Comparison of ENCODE assay signal across 8 cellular contexts in the genomic region with DNA sequence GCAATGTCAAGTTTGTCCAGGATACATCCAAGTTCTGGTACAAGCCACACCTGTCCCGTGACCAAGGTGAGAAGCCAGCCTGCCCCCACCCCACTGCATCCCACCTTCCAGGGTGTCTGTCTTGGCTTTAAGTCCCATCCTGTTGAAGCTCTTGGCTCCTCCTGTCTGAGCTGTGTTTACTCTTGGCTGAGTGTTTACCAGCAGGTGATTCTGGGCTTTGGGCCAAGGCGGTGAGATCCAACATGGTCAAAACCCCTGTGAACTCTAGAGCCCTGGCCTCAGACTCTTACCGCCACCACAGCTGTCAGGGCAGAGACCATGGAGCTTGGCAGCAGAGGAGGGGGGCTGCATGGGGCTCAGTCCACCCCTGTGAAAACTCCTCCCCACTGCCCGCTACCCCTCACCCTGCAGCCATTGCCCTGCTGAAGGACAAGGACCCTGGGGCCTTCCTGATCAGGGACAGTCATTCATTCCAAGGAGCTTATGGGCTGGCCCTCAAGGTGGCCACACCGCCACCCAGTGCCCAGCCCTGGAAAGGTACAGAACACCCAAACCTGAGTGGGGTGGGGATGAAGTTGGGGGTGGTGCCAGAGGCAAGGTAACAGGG. TPM values are rescaled to one million over a fixed set of nuclear protein-coding genes. Genes with fewer than 3 reads are reported as not detected.
A peak's percentile ranks its signal among the peaks of the same experiment; 100 is the strongest.
DNase-seq lines count a peak whose midpoint lies in the region; ATAC-seq and TF ChIP-seq lines count a peak whose summit lies in the region.

No MANE protein-coding gene starts in this region.

- peaks cover 0 to 2% (median 0%) of the 10 kb centered on the region in 3 donors for H3K27me3 Mint-ChIP-seq in immature natural killer cell (ENCODE audit: low read depth in 3 of 3)

- H3K36me3 Mint-ChIP-seq in immature natural killer cell, result peaks cover 4 to 20% (median 4%) of the 10 kb centered on the region in 3 donors

- no peak overlapping the region for H3K27ac ChIP-seq in DND-41 (ENCODE audit: low read length)
- peak overlapping the region; percentile 15 for H3K27ac ChIP-seq in osteoblast (ENCODE audit: low read depth, low read length)

- H4K20me1 ChIP-seq in DND-41 (ENCODE audit: insufficient read depth, low read length) (no peaks in the 10 kb centered on the region), osteoblast (ENCODE audit: insufficient read depth, low read length) (peaks cover 31% of the 10 kb centered on the region)

- ATAC-seq in DND-41 (ENCODE audit: insufficient read depth, low read depth), result 0 out of 3 replicates have a peak, but pooled peaks have one; percentile 8
- no peak for ATAC-seq in omental fat pad (ENCODE audit: low FRiP score)

- no peaks in the 10 kb centered on the region for H3K9me3 Mint-ChIP-seq in immature natural killer cell

- H2AFZ ChIP-seq in DND-41 (ENCODE audit: low read depth, low read length), result no peak overlapping the region
- no peak overlapping the region for H2AFZ ChIP-seq in osteoblast (ENCODE audit: low read length)

- H3K4me1 Mint-ChIP-seq in immature natural killer cell, result peaks cover 2 to 6% of the 10 kb centered on the region in 2 donors

- H3K4me2 ChIP-seq in DND-41 (ENCODE audit: insufficient read depth, low read length), result no peak overlapping the region
- H3K4me2 ChIP-seq in osteoblast (ENCODE audit: insufficient read depth, low read length), result no peak overlapping the region

- peaks cover 21% of the 10 kb centered on the region for H3K36me3 ChIP-seq in DND-41 (ENCODE audit: insufficient read depth, low read length)
- peaks cover 79% of the 10 kb centered on the region for H3K36me3 ChIP-seq in osteoblast (ENCODE audit: insufficient read depth, low read length)

- peak overlapping the region in 1 of 6 donors; percentile 22 for H3K27ac Mint-ChIP-seq in immature natural killer cell

- H3K79me2 ChIP-seq in DND-41 (ENCODE audit: insufficient read depth, low read length), result no peaks in the 10 kb centered on the region
- H3K79me2 ChIP-seq in osteoblast (ENCODE audit: insufficient read depth, low read length), result peaks cover 4% of the 10 kb centered on the region

- H3K4me3 ChIP-seq in DND-41 (ENCODE audit: low read depth in 1 of 2, low read length in 2 of 2) (no peak overlapping the region), cardiac fibroblast (replicated peaks in 1 of 2; ENCODE audit: low read depth in 2 of 2, low read length in 2 of 2) (no peak overlapping the region), osteoblast (ENCODE audit: insufficient read depth, low read length) (no peak overlapping the region)

- no peaks in the 10 kb centered on the region for H3K27me3 ChIP-seq in DND-41 (ENCODE audit: insufficient read depth, low read length, poor library complexity)
- H3K27me3 ChIP-seq in osteoblast (ENCODE audit: insufficient read depth, low read length), result no peaks in the 10 kb centered on the region

- no peaks in the 10 kb centered on the region for H3K4me1 ChIP-seq in DND-41 (ENCODE audit: insufficient read depth, low read length)
- peaks cover 40% of the 10 kb centered on the region for H3K4me1 ChIP-seq in osteoblast (ENCODE audit: insufficient read depth, low read length)

- no peak overlapping the region for H3K9ac ChIP-seq in DND-41 (ENCODE audit: low read depth, low read length)

- H3K9me3 ChIP-seq in DND-41 (ENCODE audit: insufficient read depth, low read length, severe bottlenecking) (no peaks in the 10 kb centered on the region), osteoblast (ENCODE audit: low read depth, low read length) (no peaks in the 10 kb centered on the region)

- DNase-seq in DND-41 (no peak), NCI-H2029 (lab: John Stamatoyannopoulos, UW) (peak; percentile 96), cardiac fibroblast (ENCODE audit: low read depth in 2 of 2) (no peak), osteoblast (ENCODE audit: insufficient read length, low spot score, missing footprints) (peak; percentile 48), immature natural killer cell (no peak), omental fat pad (ENCODE audit: low spot score) (no peak), medulla oblongata (ENCODE audit: extremely low spot score) (no peak)
- no peak for DNase-seq in stimulated activated CD4-positive, alpha-beta T cell treated with anti-CD3 and anti-CD28 coated beads, Interleukin-4, amount 100 ng/mL, for 1 hour

- TF ChIP-seq CTCF in DND-41 (IDR thresholded peaks at IDR 0.05; ENCODE audit: borderline replicate concordance, extremely low read depth, low read length, poor library complexity, severe bottlenecking) (peak; percentile 26), cardiac fibroblast (IDR thresholded peaks at IDR 0.05; ENCODE audit: low read depth, low read length) (peak; percentile 15), osteoblast (IDR thresholded peaks at IDR 0.05; ENCODE audit: extremely low read depth, low read depth, low read length) (no peak), omental fat pad (IDR thresholded peaks at IDR 0.05) (no peak)

- no peak overlapping the region for H3K4me3 Mint-ChIP-seq in immature natural killer cell

RNA-seq across cellular contexts. Expression of gene TNS2, which starts 11.6 kb away (rescaled TPM):
- 72.0 and 76.0 TPM in 2 replicates for total RNA-seq in osteoblast
- polyA plus RNA-seq in immature natural killer cell, result not detected
- 100 to 1,000 TPM in 3 of 4 donors, 10 to 100 TPM in 1; 97.7 to 444 (median 154) TPM for total RNA-seq in omental fat pad

RNA-seq across cellular contexts. Expression of gene SPRYD3, which starts 17.7 kb away (rescaled TPM):
- total RNA-seq in osteoblast (25.6 and 26.8 TPM in 2 replicates), omental fat pad (10 to 100 TPM; 31.5 to 42.3 (median 36.3) TPM)
- 10 to 100 TPM; 35.6 to 70.4 (median 59.6) TPM for polyA plus RNA-seq in immature natural killer cell

RNA-seq across cellular contexts. Expression of gene IGFBP6, which starts 36.0 kb away (rescaled TPM):
- total RNA-seq in osteoblast, result 431 and 577 TPM in 2 replicates
- polyA plus RNA-seq in immature natural killer cell, result 1 to 10 TPM in 1 of 3 donors, under 1 TPM in 1, not detected in 1; 0.69 to 2.1 TPM
- total RNA-seq in omental fat pad, result 100 to 1,000 TPM; 246 to 902 (median 719) TPM

RNA-seq across cellular contexts. Expression of gene SOAT2, which starts 41.8 kb away (rescaled TPM):
- not detected in 2 replicates for total RNA-seq in osteoblast
- polyA plus RNA-seq in immature natural killer cell, result not detected
- total RNA-seq in omental fat pad, result not detected

RNA-seq across cellular contexts. Expression of gene EIF4B, which starts 55.3 kb away (rescaled TPM):
- total RNA-seq in osteoblast (1,135 and 1,332 TPM in 2 replicates), omental fat pad (100 to 1,000 TPM; 449 to 633 (median 553) TPM)
- polyA plus RNA-seq in immature natural killer cell, result 10 to 100 TPM; 57.2 to 83.4 (median 69.2) TPM

Comparison
In these comparisons a context has a peak if more than half of its experiments do, and no peak if none do; other contexts are left out.
1. DNase-seq: peak in NCI-H2029 (single experiment) and osteoblast (single experiment); none in DND-41 (single experiment), cardiac fibroblast (0 of 2), immature natural killer cell (0 of 3), omental fat pad (single experiment), stimulated activated CD4-positive, alpha-beta T cell treated with anti-CD3 and anti-CD28 coated beads, Interleukin-4, amount 100 ng/mL, for 1 hour (single experiment) and medulla oblongata (single experiment).
2. CTCF ChIP-seq: peak in DND-41 (single experiment) and cardiac fibroblast (single experiment); none in osteoblast (single experiment) and omental fat pad (0 of 3).